ENCODE assay signal across 14 cellular contexts in the genomic region with DNA sequence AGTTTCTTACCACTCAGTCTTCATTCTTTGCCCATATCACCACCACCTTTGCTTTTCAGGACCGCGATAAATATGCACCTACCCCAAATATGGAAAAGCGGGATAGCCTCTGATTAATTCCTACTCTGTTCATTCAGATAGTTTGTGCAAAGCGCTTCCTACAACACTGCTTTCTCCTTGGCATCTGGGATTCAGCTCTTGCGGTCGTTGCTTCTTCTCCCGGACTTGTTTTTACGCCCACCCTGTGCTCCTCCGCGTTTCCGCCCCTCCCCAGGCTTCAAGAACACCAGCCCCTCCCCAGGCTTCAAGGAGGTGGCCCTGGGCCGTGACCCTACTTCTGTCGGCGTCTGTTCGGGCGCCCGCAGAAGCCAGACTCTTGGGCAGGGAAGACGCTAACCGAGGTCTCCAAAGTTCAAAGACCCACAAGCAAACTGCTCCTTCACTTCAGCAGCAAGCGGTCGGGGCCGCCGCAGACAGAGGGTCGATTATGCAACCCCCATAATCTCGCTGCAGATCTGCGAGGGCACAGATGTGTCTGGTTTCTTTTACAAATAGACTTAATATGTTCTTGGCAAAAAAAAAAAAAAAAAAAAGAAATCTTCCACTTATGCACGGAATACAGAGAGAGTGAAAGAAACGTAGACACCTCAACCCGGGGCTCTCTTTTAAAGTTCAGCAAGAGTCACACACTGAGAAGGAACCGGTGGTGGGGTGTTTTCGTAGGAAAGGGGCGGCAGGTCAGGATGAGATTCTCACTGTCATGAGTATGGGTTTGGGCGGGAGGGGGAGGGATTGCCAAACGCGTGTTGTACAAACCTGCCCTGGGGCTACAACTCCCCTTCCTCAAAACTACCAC. TPM values are rescaled to one million over a fixed set of nuclear protein-coding genes. Genes with fewer than 3 reads are reported as not detected.
A peak's percentile ranks its signal among the peaks of the same experiment; 100 is the strongest.
DNase-seq lines count a peak whose midpoint lies in the region; ATAC-seq and TF ChIP-seq lines count a peak whose summit lies in the region.
"Had no signal": no experiment of that assay in that cellular context is flagged by ENCODE, and none has a peak within 500 bp of the region (broad histone marks: within the 10 kb centered on the region; RNA-seq: fewer than 3 reads in every experiment).

No MANE protein-coding gene starts in this region.

- CTCF ChIA-PET in CD8-positive, alpha-beta memory T cell (lab: Charles Lee): interaction anchor here (0.8 kb wide), 1 partner anchor 23 kb away, joined by 3 read pairs; no protein-coding TSS in a partner anchor

- H3K79me2 ChIP-seq in GM23338 (replicated peaks; ENCODE audit: insufficient read depth) (no peaks in the 10 kb centered on the region), Loucy (ENCODE audit: insufficient read depth, low read length) (no peaks in the 10 kb centered on the region)

- peaks cover 1% of the 10 kb centered on the region for H3K79me1 ChIP-seq in neuronal stem cell (ENCODE audit: low read depth, low read length)

- H4K8ac ChIP-seq in neuronal stem cell (ENCODE audit: low read depth, low read length): no peak overlapping the region

- no peak for ATAC-seq in GM23338

- H3K4me3 Mint-ChIP-seq in GM23338: peak overlapping the region; percentile 66
- H3K4me3 Mint-ChIP-seq in CD8-positive, alpha-beta memory T cell: peak overlapping the region in 3 of 7 donors; percentile 0 to 40 (median 15)

- H4K20me1 ChIP-seq in GM23338 (replicated peaks; ENCODE audit: insufficient read depth): peaks cover 15% of the 10 kb centered on the region
- no peaks in the 10 kb centered on the region for H4K20me1 ChIP-seq in Loucy (ENCODE audit: insufficient read depth, low read length, poor library complexity, severe bottlenecking)

- no peaks in the 10 kb centered on the region; the same call in 2 of the 3 replicates for H3K36me3 Mint-ChIP-seq in GM23338 (ENCODE audit: low read depth)
- H3K36me3 Mint-ChIP-seq in CD8-positive, alpha-beta memory T cell: no peaks in the 10 kb centered on the region

- no peak overlapping the region for H2BK12ac ChIP-seq in neuronal stem cell (ENCODE audit: low read length)

- no peak overlapping the region for H3K14ac ChIP-seq in neuronal stem cell (ENCODE audit: low read length)

- H3K4me1 ChIP-seq in GM23338 (ENCODE audit: insufficient read depth) (peaks cover 90% of the 10 kb centered on the region), Loucy (ENCODE audit: insufficient read depth, low read length, poor library complexity, severe bottlenecking) (no peaks in the 10 kb centered on the region), neuronal stem cell (ENCODE audit: control insufficient read depth in 2 of 2, insufficient read depth in 1 of 2, low read depth in 1 of 2, low read length in 2 of 2) (peaks cover 2 to 20% of the 10 kb centered on the region in 2 donors)
- peaks cover 22% of the 10 kb centered on the region for H3K4me1 ChIP-seq in CD8-positive, alpha-beta memory T cell (ENCODE audit: insufficient read depth, low read length)

- H3K36me3 ChIP-seq in GM23338 (ENCODE audit: insufficient read depth): no peaks in the 10 kb centered on the region
- H3K36me3 ChIP-seq in Loucy (ENCODE audit: insufficient read depth, low read length): no peaks in the 10 kb centered on the region
- no peaks in the 10 kb centered on the region for H3K36me3 ChIP-seq in neuronal stem cell (replicated peaks in 1 of 2; ENCODE audit: control insufficient read depth in 2 of 2, insufficient read depth in 2 of 2, low read length in 2 of 2)
- no peaks in the 10 kb centered on the region for H3K36me3 ChIP-seq in CD8-positive, alpha-beta memory T cell (ENCODE audit: insufficient read depth, low read length)
- H3K36me3 ChIP-seq: thyroid gland had no signal

- TF ChIP-seq CTCF in GM23338 (conservative IDR thresholded peaks at IDR 0.05; ENCODE audit: low read depth in 2 of 2) (no peak), Loucy (conservative IDR thresholded peaks at IDR 0.05; ENCODE audit: low read length) (no peak), dorsolateral prefrontal cortex (IDR thresholded peaks at IDR 0.05 in 54 of 56, conservative IDR thresholded peaks at IDR 0.05 in 2 of 56; ENCODE audit: low read depth in 1 of 56, partially characterized antibody in 56 of 56) (no peak)

- no peak overlapping the region for H4K91ac ChIP-seq in neuronal stem cell (ENCODE audit: low read depth, low read length, poor library complexity)

- WGBS in neuronal stem cell (ENCODE audit: extremely low coverage in 2 of 2, insufficient read length in 2 of 2, insufficient replicate concordance in 1 of 2), 2 donors: no CpG with 5 or more reads among the region's 35 CpGs

- peaks cover 76% of the 10 kb centered on the region for H3K4me1 Mint-ChIP-seq in GM23338
- H3K4me1 Mint-ChIP-seq in CD8-positive, alpha-beta memory T cell: peaks cover 41 to 58% (median 55%) of the 10 kb centered on the region in 3 donors

- intact Hi-C loops in dorsolateral prefrontal cortex (cut with DNase I): loop anchor here in 1 of 2 donors (10.0 kb wide), 3 partner anchors 608 to 1298 kb away; partner anchors contain the start of gene SLC25A13

- H3K9ac ChIP-seq in Loucy (ENCODE audit: low read depth, low read length, poor library complexity, severe bottlenecking) (no peak overlapping the region), neuronal stem cell (ENCODE audit: low read depth, low read length, poor library complexity) (no peak overlapping the region)

- H3K27me3 ChIP-seq in GM23338 (ENCODE audit: insufficient read depth) (peaks cover 100% of the 10 kb centered on the region), Loucy (ENCODE audit: insufficient read depth, low read length, poor library complexity, severe bottlenecking) (peaks cover 5% of the 10 kb centered on the region), dorsolateral prefrontal cortex (peaks cover 20 to 96% (median 90%) of the 10 kb centered on the region in 45 donors), neuronal stem cell (ENCODE audit: control insufficient read depth in 3 of 3, insufficient read depth in 3 of 3, low read depth in 1 of 3, low read length in 3 of 3) (peaks cover 45 to 99% (median 95%) of the 10 kb centered on the region in 3 experiments)
- H3K27me3 ChIP-seq in CD8-positive, alpha-beta memory T cell (ENCODE audit: insufficient read depth, low read length, poor library complexity, severe bottlenecking): peaks cover 63% of the 10 kb centered on the region

- H2BK15ac ChIP-seq in neuronal stem cell (ENCODE audit: low read length): no peak overlapping the region

- H3K27ac Mint-ChIP-seq in GM23338: no peak overlapping the region
- peak overlapping the region in 2 of 8 donors; percentile 2 to 64 for H3K27ac Mint-ChIP-seq in CD8-positive, alpha-beta memory T cell

- DNase-seq in GM23338 (ENCODE audit: low spot score) (peak; percentile 39), dorsolateral prefrontal cortex (no peak), neuronal stem cell (ENCODE audit: low spot score) (peak; percentile 31), D341Med (ENCODE audit: low spot score) (no peak), AG08396 (ENCODE audit: low spot score) (no peak)
- DNase-seq in activated CD8-positive, alpha-beta memory T cell treated with anti-CD3 and anti-CD28 coated beads, Interleukin-2, amount 50 U/mL, for 48 hours: no peak
- no peak for DNase-seq in CD8-positive, alpha-beta memory T cell
- DNase-seq: HCEC 1CT, mesenchymal stem cell, NCI-H1694, thyroid gland had no signal

- H3K9me2 ChIP-seq in GM23338 (ENCODE audit: insufficient read depth) (no peaks in the 10 kb centered on the region), Loucy (replicated peaks; ENCODE audit: low read depth, low read length) (no peaks in the 10 kb centered on the region)

- peak overlapping the region; percentile 58 for H3K4me3 ChIP-seq in GM23338
- peak overlapping the region; percentile 31 for H3K4me3 ChIP-seq in Loucy (ENCODE audit: low read length, poor library complexity, severe bottlenecking)
- H3K4me3 ChIP-seq in dorsolateral prefrontal cortex: peak overlapping the region in 41 of 59 donors; percentile 3 to 65 (median 49)
- H3K4me3 ChIP-seq in neuronal stem cell (ENCODE audit: low read length in 2 of 2): peak overlapping the region in 1 of 2 donors; percentile 49
- H3K4me3 ChIP-seq in CD8-positive, alpha-beta memory T cell (ENCODE audit: low read length): no peak overlapping the region

- no peaks in the 10 kb centered on the region for H3K9me3 ChIP-seq in Loucy (ENCODE audit: insufficient read depth, low read depth, low read length)
- no peaks in the 10 kb centered on the region for H3K9me3 ChIP-seq in neuronal stem cell (replicated peaks in 1 of 2; ENCODE audit: control insufficient read depth in 2 of 2, insufficient read depth in 1 of 2, low read depth in 1 of 2, low read length in 2 of 2)
- no peaks in the 10 kb centered on the region for H3K9me3 ChIP-seq in CD8-positive, alpha-beta memory T cell (ENCODE audit: low read length)
- H3K9me3 ChIP-seq: thyroid gland had no signal

- H2BK120ac ChIP-seq in neuronal stem cell (ENCODE audit: low read depth, low read length): no peak overlapping the region

- H3K18ac ChIP-seq in neuronal stem cell (ENCODE audit: low read length): no peak overlapping the region

- no peak overlapping the region for H2BK5ac ChIP-seq in neuronal stem cell (ENCODE audit: low read length)

- peaks cover 100% of the 10 kb centered on the region for H3K27me3 Mint-ChIP-seq in GM23338 (ENCODE audit: insufficient read depth, low read depth, poor library complexity)
- H3K27me3 Mint-ChIP-seq in CD8-positive, alpha-beta memory T cell: peaks cover 82 to 95% of the 10 kb centered on the region in 2 donors

- H3F3A ChIP-seq in GM23338 (replicated peaks; ENCODE audit: low read depth) (peaks cover 35% of the 10 kb centered on the region), Loucy (ENCODE audit: low read depth) (no peaks in the 10 kb centered on the region)

- no peak overlapping the region for H2AFZ ChIP-seq in GM23338
- H2AFZ ChIP-seq in Loucy (ENCODE audit: low read length): peak overlapping the region; percentile 30; the same call in 1 of the 2 replicates
- no peak overlapping the region for H2AFZ ChIP-seq in neuronal stem cell (ENCODE audit: low read length)

- no peak overlapping the region for H2AK5ac ChIP-seq in neuronal stem cell (ENCODE audit: low read depth, low read length)

- H3K27ac ChIP-seq in GM23338 (ENCODE audit: low read depth) (no peak overlapping the region), dorsolateral prefrontal cortex (peak overlapping the region in 8 of 59 donors; percentile 4 to 63 (median 25)), neuronal stem cell (replicated peaks; ENCODE audit: low read length) (no peak overlapping the region)
- no peak overlapping the region for H3K27ac ChIP-seq in CD8-positive, alpha-beta memory T cell (ENCODE audit: low read depth, low read length)
- H3K27ac ChIP-seq: thyroid gland had no signal

- H3K23ac ChIP-seq in neuronal stem cell (ENCODE audit: low read depth, low read length, poor library complexity): no peak overlapping the region

- peaks cover 3% of the 10 kb centered on the region; the same call in 1 of the 3 replicates for H3K9me3 Mint-ChIP-seq in GM23338
- peaks cover 0 to 4% (median under 1%) of the 10 kb centered on the region in 5 donors for H3K9me3 Mint-ChIP-seq in CD8-positive, alpha-beta memory T cell

- no peak overlapping the region for H3K4ac ChIP-seq in neuronal stem cell (ENCODE audit: low read length)

- H3K4me2 ChIP-seq in GM23338 (peak overlapping the region; percentile 90), Loucy (ENCODE audit: low read depth, low read length, poor library complexity, severe bottlenecking) (peak overlapping the region; percentile 25), neuronal stem cell (ENCODE audit: insufficient read depth, low read length, poor library complexity, severe bottlenecking) (no peak overlapping the region)

- POLR2A ChIA-PET in CD8-positive, alpha-beta memory T cell (lab: Charles Lee): no interaction called here

RNA-seq across cellular contexts. Expression of gene DLX5, which starts 2.0 kb away (rescaled TPM):
- total RNA-seq in GM23338 (2014; rRNA removed; shearing (Covaris generic)): not detected in 2 replicates
- polyA plus RNA-seq in GM23338 (2016; fragmentation: Nextera tagmentation; extraction: Ambion mirVana): not detected in 2 replicates
- 1 to 10 TPM in 116 of 120 experiments, under 1 TPM in 4; 0.39 to 7.1 (median 2.6) TPM for total RNA-seq in dorsolateral prefrontal cortex
- 5.1 TPM for polyA plus RNA-seq in neuronal stem cell (2013, experiment 1 of 2)
- 4.3 TPM for polyA plus RNA-seq in neuronal stem cell (2013, experiment 2 of 2)
- not detected for total RNA-seq in CD8-positive, alpha-beta memory T cell
- not detected for polyA plus RNA-seq in CD8-positive, alpha-beta memory T cell
- total RNA-seq: activated CD8-positive, alpha-beta memory T cell treated with anti-CD3 and anti-CD28 coated beads for 36 hours; T-helper 2 cell treated with Interferon-gamma antibody and Interleukin-4, amounts not matched to agents 100 ng/mL and 5 ng/mL, for 36 hours had no signal

RNA-seq across cellular contexts. Expression of gene DLX6, which starts 17.3 kb away (rescaled TPM):
- not detected in 2 replicates for total RNA-seq in GM23338 (2014; rRNA removed; shearing (Covaris generic))
- not detected in 2 replicates for polyA plus RNA-seq in GM23338 (2016; fragmentation: Nextera tagmentation; extraction: Ambion mirVana)
- total RNA-seq in dorsolateral prefrontal cortex: 1 to 10 TPM in 112 of 120 experiments, under 1 TPM in 8; 0.46 to 6.1 (median 2.2) TPM
- 0.52 TPM for polyA plus RNA-seq in neuronal stem cell (2013, experiment 1 of 2)
- 0.66 TPM for polyA plus RNA-seq in neuronal stem cell (2013, experiment 2 of 2)
- not detected for total RNA-seq in CD8-positive, alpha-beta memory T cell
- polyA plus RNA-seq in CD8-positive, alpha-beta memory T cell: not detected
- total RNA-seq: activated CD8-positive, alpha-beta memory T cell treated with anti-CD3 and anti-CD28 coated beads for 36 hours; T-helper 2 cell treated with Interferon-gamma antibody and Interleukin-4, amounts not matched to agents 100 ng/mL and 5 ng/mL, for 36 hours had no signal

Comparison
In these comparisons a context has a peak if more than half of its experiments do, and no peak if none do; other contexts are left out.
1. DNase-seq: peak in GM23338 (single experiment) and neuronal stem cell (single experiment); none in dorsolateral prefrontal cortex (0 of 10), activated CD8-positive, alpha-beta memory T cell treated with anti-CD3 and anti-CD28 coated beads, Interleukin-2, amount 50 U/mL, for 48 hours (single experiment), CD8-positive, alpha-beta memory T cell (0 of 5), D341Med (single experiment) and AG08396 (single experiment).